21 cellular contexts compared by ENCODE assay signal in the genomic region with DNA sequence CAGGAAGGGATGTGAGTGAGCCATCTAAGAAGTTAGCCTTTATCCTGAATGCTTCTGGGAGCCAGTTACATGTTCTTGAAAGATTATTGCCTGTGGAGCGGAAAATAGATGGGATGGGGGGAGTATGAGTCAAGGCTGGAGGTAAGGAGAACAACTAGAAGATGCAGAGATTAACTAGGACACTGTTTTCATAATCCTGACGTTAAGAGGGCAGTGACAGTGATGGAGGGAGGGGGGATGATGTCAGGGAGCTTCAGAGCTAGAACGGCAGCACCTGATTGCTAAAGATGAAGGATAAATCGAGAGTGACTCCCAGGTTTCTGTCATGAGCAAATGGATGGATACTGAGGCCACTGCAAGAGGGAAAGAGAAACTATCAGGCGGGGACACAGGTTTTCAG. TPM values are rescaled to one million over a fixed set of nuclear protein-coding genes. Genes with fewer than 3 reads are reported as not detected.
DNase-seq lines count a peak whose midpoint lies in the region; ATAC-seq, FAIRE-seq and TF ChIP-seq lines count a peak whose summit lies in the region.
"Had no signal": no experiment of that assay in that cellular context is flagged by ENCODE, and none has a peak within 500 bp of the region (broad histone marks: within the 10 kb centered on the region; RNA-seq: fewer than 3 reads in every experiment).

No MANE protein-coding gene starts in this region.

- H3K36me3 Mint-ChIP-seq in activated CD4-positive, alpha-beta T cell treated with anti-CD3 and anti-CD28 coated beads, Interleukin-2, amount 10 ng/mL, durations not matched to agents 7 days and 5 days (ENCODE audit: low read depth): peaks cover 17% of the 10 kb centered on the region
- peaks cover 6% of the 10 kb centered on the region for H3K36me3 Mint-ChIP-seq in activated T-helper 1 cell treated with anti-CD3 and anti-CD28 coated beads, Interleukin-12 subunit alpha, Interleukin-12 subunit beta, Interleukin-2, Interleukin-4 antibody, amounts not matched to agents 30 ng/mL and 10 ng/mL and 1 ng/mL, durations not matched to agents 14 hours and 24 hours and 36 hours (ENCODE audit: low read depth)
- peaks cover 0 to 25% (median 0%) of the 10 kb centered on the region in 5 donors for H3K36me3 Mint-ChIP-seq in naive thymus-derived CD4-positive, alpha-beta T cell
- H3K36me3 Mint-ChIP-seq in type B pancreatic cell: no peaks in the 10 kb centered on the region

- no peak overlapping the region for H2AK5ac ChIP-seq in mesendoderm (ENCODE audit: low read length)

- H2BK15ac ChIP-seq in mesendoderm (replicated peaks; ENCODE audit: low read depth): no peak overlapping the region

- no peak overlapping the region for H3K4me3 Mint-ChIP-seq in activated CD4-positive, alpha-beta T cell treated with anti-CD3 and anti-CD28 coated beads, Interleukin-2, amount 10 ng/mL, durations not matched to agents 7 days and 5 days
- H3K4me3 Mint-ChIP-seq in activated T-helper 1 cell treated with anti-CD3 and anti-CD28 coated beads, Interleukin-12 subunit alpha, Interleukin-12 subunit beta, Interleukin-2, Interleukin-4 antibody, amounts not matched to agents 30 ng/mL and 10 ng/mL and 1 ng/mL, durations not matched to agents 14 hours and 24 hours and 36 hours: no peak overlapping the region
- H3K4me3 Mint-ChIP-seq in naive thymus-derived CD4-positive, alpha-beta T cell: peak overlapping the region in 5 of 10 donors; percentile 0 to 61 (median 32)
- no peak overlapping the region for H3K4me3 Mint-ChIP-seq in type B pancreatic cell

- H3K4me3 ChIP-seq in naive thymus-derived CD4-positive, alpha-beta T cell (ENCODE audit: low read length): no peak overlapping the region
- no peak overlapping the region for H3K4me3 ChIP-seq in mesendoderm (ENCODE audit: low read length)
- H3K4me3 ChIP-seq: ascending aorta, SJSA1, upper lobe of right lung had no signal

- H3K18ac ChIP-seq in mesendoderm (ENCODE audit: low read length): no peak overlapping the region

- no peak overlapping the region for H3K4me2 ChIP-seq in mesendoderm (ENCODE audit: low read length)

- no peaks in the 10 kb centered on the region for H3K9me3 ChIP-seq in naive thymus-derived CD4-positive, alpha-beta T cell (ENCODE audit: control insufficient read depth in 2 of 3, low read length in 3 of 3)
- H3K9me3 ChIP-seq: ascending aorta, SJSA1, upper lobe of right lung had no signal

- peak overlapping the region; percentile 33 for H3K27ac Mint-ChIP-seq in activated CD4-positive, alpha-beta T cell treated with anti-CD3 and anti-CD28 coated beads, Interleukin-2, amount 10 ng/mL, durations not matched to agents 7 days and 5 days
- peak overlapping the region; percentile 68 for H3K27ac Mint-ChIP-seq in activated T-helper 1 cell treated with anti-CD3 and anti-CD28 coated beads, Interleukin-12 subunit alpha, Interleukin-12 subunit beta, Interleukin-2, Interleukin-4 antibody, amounts not matched to agents 30 ng/mL and 10 ng/mL and 1 ng/mL, durations not matched to agents 14 hours and 24 hours and 36 hours
- peak overlapping the region; percentile 19 to 92 (median 74) for H3K27ac Mint-ChIP-seq in naive thymus-derived CD4-positive, alpha-beta T cell
- H3K27ac Mint-ChIP-seq in type B pancreatic cell: no peak overlapping the region

- H3K9me3 Mint-ChIP-seq in activated CD4-positive, alpha-beta T cell treated with anti-CD3 and anti-CD28 coated beads, Interleukin-2, amount 10 ng/mL, durations not matched to agents 7 days and 5 days: peaks cover 17% of the 10 kb centered on the region
- peaks cover 9% of the 10 kb centered on the region for H3K9me3 Mint-ChIP-seq in activated T-helper 1 cell treated with anti-CD3 and anti-CD28 coated beads, Interleukin-12 subunit alpha, Interleukin-12 subunit beta, Interleukin-2, Interleukin-4 antibody, amounts not matched to agents 30 ng/mL and 10 ng/mL and 1 ng/mL, durations not matched to agents 14 hours and 24 hours and 36 hours
- H3K9me3 Mint-ChIP-seq in naive thymus-derived CD4-positive, alpha-beta T cell: peaks cover 0 to 10% (median 2%) of the 10 kb centered on the region in 11 donors
- H3K9me3 Mint-ChIP-seq in type B pancreatic cell: no peaks in the 10 kb centered on the region

- no peak overlapping the region for H4K8ac ChIP-seq in mesendoderm (ENCODE audit: low read depth, low read length)

- no peaks in the 10 kb centered on the region for H3K27me3 Mint-ChIP-seq in activated CD4-positive, alpha-beta T cell treated with anti-CD3 and anti-CD28 coated beads, Interleukin-2, amount 10 ng/mL, durations not matched to agents 7 days and 5 days
- no peaks in the 10 kb centered on the region for H3K27me3 Mint-ChIP-seq in activated T-helper 1 cell treated with anti-CD3 and anti-CD28 coated beads, Interleukin-12 subunit alpha, Interleukin-12 subunit beta, Interleukin-2, Interleukin-4 antibody, amounts not matched to agents 30 ng/mL and 10 ng/mL and 1 ng/mL, durations not matched to agents 14 hours and 24 hours and 36 hours (ENCODE audit: insufficient read depth)
- H3K27me3 Mint-ChIP-seq in naive thymus-derived CD4-positive, alpha-beta T cell: no peaks in the 10 kb centered on the region
- peaks cover 25% of the 10 kb centered on the region for H3K27me3 Mint-ChIP-seq in type B pancreatic cell

- H2BK5ac ChIP-seq in mesendoderm (ENCODE audit: low read length): no peak overlapping the region

- peaks cover 16 to 39% of the 10 kb centered on the region in 2 donors for H3K4me1 ChIP-seq in naive thymus-derived CD4-positive, alpha-beta T cell (ENCODE audit: control insufficient read depth in 2 of 2, insufficient read depth in 2 of 2, low read length in 2 of 2)
- H3K4me1 ChIP-seq in mesendoderm (ENCODE audit: control insufficient read depth, low read depth, low read length): peaks cover 14% of the 10 kb centered on the region

- H3K23ac ChIP-seq in mesendoderm (ENCODE audit: low read length): no peak overlapping the region

- H3K4ac ChIP-seq in mesendoderm (ENCODE audit: low read depth, low read length): no peak overlapping the region

- intact Hi-C loops in activated T-helper 1 cell treated with anti-CD3 and anti-CD28 coated beads, Interleukin-12 subunit alpha, Interleukin-12 subunit beta, Interleukin-2, Interleukin-4 antibody, amounts not matched to agents 30 ng/mL and 10 ng/mL and 1 ng/mL, durations not matched to agents 14 hours and 24 hours and 36 hours (cut with micrococcal nuclease): no loop called here
- intact Hi-C loops in naive thymus-derived CD4-positive, alpha-beta T cell (cut with micrococcal nuclease): no loop called here

- H3K27ac ChIP-seq in naive thymus-derived CD4-positive, alpha-beta T cell (ENCODE audit: low read depth, low read length): no peak overlapping the region
- no peak overlapping the region for H3K27ac ChIP-seq in mesendoderm (ENCODE audit: low read depth, low read length)
- H3K27ac ChIP-seq: ascending aorta, SJSA1, upper lobe of right lung had no signal

- no peak for TF ChIP-seq CTCF in type B pancreatic cell (conservative IDR thresholded peaks at IDR 0.05)

- DNase-seq in activated CD4-positive, alpha-beta T cell treated with anti-CD3 and anti-CD28 coated beads, Interleukin-2, amount 10 ng/mL, durations not matched to agents 7 days and 5 days: no peak
- no peak for DNase-seq in activated CD4-positive, alpha-beta T cell treated with anti-CD3 and anti-CD28 coated beads for 4 hours
- DNase-seq in GM19239 (ENCODE audit: insufficient read length, low spot score): no peak
- DNase-seq in activated T-helper 1 cell treated with anti-CD3 and anti-CD28 coated beads, Interleukin-12 subunit alpha, Interleukin-12 subunit beta, Interleukin-2, Interleukin-4 antibody, amounts not matched to agents 30 ng/mL and 10 ng/mL and 1 ng/mL, durations not matched to agents 14 hours and 24 hours and 36 hours (ENCODE audit: low spot score): no peak
- DNase-seq in naive thymus-derived CD4-positive, alpha-beta T cell: no peak
- DNase-seq in type B pancreatic cell (ENCODE audit: extremely low spot score, unreplicated experiment): no peak
- no peak for DNase-seq in mesendoderm
- DNase-seq in NCI-H187 (lab: John Stamatoyannopoulos, UW): no peak
- DNase-seq: activated CD4-positive, alpha-beta T cell treated with anti-CD3 and anti-CD28 coated beads for 48 hours; kidney glomerular epithelial cell; midbrain; NCI-H2029; OCI-M1; stimulated activated CD4-positive, alpha-beta T cell treated with anti-CD3 and anti-CD28 coated beads, Interleukin-12 subunit alpha, Interleukin-12 subunit beta, amount 100 ng/mL, for 4 hours; stimulated activated naive CD4-positive, alpha-beta T cell; upper lobe of right lung had no signal

- ATAC-seq in naive thymus-derived CD4-positive, alpha-beta T cell: no peak
- ATAC-seq: upper lobe of right lung had no signal

- no peak overlapping the region for H3K56ac ChIP-seq in mesendoderm (ENCODE audit: low read length)

- H3K27me3 ChIP-seq in naive thymus-derived CD4-positive, alpha-beta T cell (ENCODE audit: control insufficient read depth in 2 of 2, insufficient read depth in 2 of 2, low read length in 2 of 2): no peaks in the 10 kb centered on the region
- no peaks in the 10 kb centered on the region for H3K27me3 ChIP-seq in mesendoderm (ENCODE audit: insufficient read depth, low read length, poor library complexity)
- H3K27me3 ChIP-seq: ascending aorta, SJSA1, upper lobe of right lung had no signal

- POLR2A ChIA-PET in activated CD4-positive, alpha-beta T cell treated with anti-CD3 and anti-CD28 coated beads, Interleukin-2, amount 10 ng/mL, durations not matched to agents 7 days and 5 days (lab: Charles Lee): no interaction called here
- POLR2A ChIA-PET in naive thymus-derived CD4-positive, alpha-beta T cell (lab: Charles Lee): interaction anchor here (6.3 to 7.7 kb wide), 2 partner anchors 12 to 18 kb away, joined by 51 to 254 read pairs; a partner anchor contains a TSS

- no peaks in the 10 kb centered on the region for H3K79me1 ChIP-seq in mesendoderm (ENCODE audit: low read length)

- peaks cover 71% of the 10 kb centered on the region for H3K4me1 Mint-ChIP-seq in activated CD4-positive, alpha-beta T cell treated with anti-CD3 and anti-CD28 coated beads, Interleukin-2, amount 10 ng/mL, durations not matched to agents 7 days and 5 days
- peaks cover 73% of the 10 kb centered on the region for H3K4me1 Mint-ChIP-seq in activated T-helper 1 cell treated with anti-CD3 and anti-CD28 coated beads, Interleukin-12 subunit alpha, Interleukin-12 subunit beta, Interleukin-2, Interleukin-4 antibody, amounts not matched to agents 30 ng/mL and 10 ng/mL and 1 ng/mL, durations not matched to agents 14 hours and 24 hours and 36 hours (ENCODE audit: low read depth)
- H3K4me1 Mint-ChIP-seq in naive thymus-derived CD4-positive, alpha-beta T cell: peaks cover 62 to 78% (median 76%) of the 10 kb centered on the region in 7 donors
- H3K4me1 Mint-ChIP-seq in type B pancreatic cell (ENCODE audit: unreplicated experiment): peaks cover 23% of the 10 kb centered on the region

- no peaks in the 10 kb centered on the region for H3K36me3 ChIP-seq in naive thymus-derived CD4-positive, alpha-beta T cell (ENCODE audit: control insufficient read depth in 2 of 3, insufficient read depth in 3 of 3, low read length in 3 of 3)
- no peaks in the 10 kb centered on the region for H3K36me3 ChIP-seq in mesendoderm (ENCODE audit: control insufficient read depth, insufficient read depth, low read length)
- H3K36me3 ChIP-seq: ascending aorta, SJSA1, upper lobe of right lung had no signal

- H3K9ac ChIP-seq in mesendoderm (ENCODE audit: low read length): no peak overlapping the region

- no CpG with 5 or more reads among the region's 5 CpGs for WGBS in mesendoderm (ENCODE audit: extremely low coverage, insufficient coverage, low lambda C conversion rate)

- FAIRE-seq in GM19239 (lab: Jason Lieb, UNC): peak; percentile 86
- FAIRE-seq: endometrium had no signal

- CTCF ChIA-PET in activated CD4-positive, alpha-beta T cell treated with anti-CD3 and anti-CD28 coated beads, Interleukin-2, amount 10 ng/mL, durations not matched to agents 7 days and 5 days (lab: Charles Lee): interaction anchor here (1.4 to 4.2 kb wide), 2 partner anchors 9 to 19 kb away, joined by 4 to 10 read pairs; no protein-coding TSS in a partner anchor
- CTCF ChIA-PET in naive thymus-derived CD4-positive, alpha-beta T cell (lab: Charles Lee): interaction anchor here (1.2 to 6.3 kb wide), 2 partner anchors 17 to 32 kb away, joined by 4 to 47 read pairs; no protein-coding TSS in a partner anchor

- no peak overlapping the region for H4K5ac ChIP-seq in mesendoderm (ENCODE audit: low read length)

- no peaks in the 10 kb centered on the region for H3K79me2 ChIP-seq in mesendoderm (ENCODE audit: control insufficient read depth, insufficient read depth, low read length)

- H2BK120ac ChIP-seq in mesendoderm (ENCODE audit: low read depth, low read length): no peak overlapping the region

RNA-seq across cellular contexts. Expression of a gene that starts 10.0 kb away (rescaled TPM):
- 100 to 1,000 TPM; 152 to 157 TPM for total RNA-seq in activated CD4-positive, alpha-beta T cell treated with anti-CD3 and anti-CD28 coated beads, Interleukin-2, amount 10 ng/mL, durations not matched to agents 7 days and 5 days
- total RNA-seq in activated T-helper 1 cell treated with anti-CD3 and anti-CD28 coated beads, Interleukin-12 subunit alpha, Interleukin-12 subunit beta, Interleukin-2, Interleukin-4 antibody, amounts not matched to agents 30 ng/mL and 10 ng/mL and 1 ng/mL, durations not matched to agents 14 hours and 24 hours and 36 hours: 78.6 and 81.9 TPM in 2 replicates
- 100 to 1,000 TPM in 4 of 5 experiments, 10 to 100 TPM in 1; 75.0 to 153 (median 140) TPM for total RNA-seq in naive thymus-derived CD4-positive, alpha-beta T cell
- polyA plus RNA-seq in naive thymus-derived CD4-positive, alpha-beta T cell: 100 to 1,000 TPM in 1 of 2 donors, 10 to 100 TPM in 1; 94.7 to 135 TPM
- total RNA-seq in type B pancreatic cell (ENCODE audit: low replicate concordance): 0.75 and 5.4 TPM in 2 replicates
- 1.2 TPM for polyA plus RNA-seq in mesendoderm (2013, experiment 1 of 2)
- 1.2 TPM for polyA plus RNA-seq in mesendoderm (2013, experiment 2 of 2)
- total RNA-seq: A673, NCI-H460 had no signal

Comparison
In these comparisons a context has a peak if more than half of its experiments do, and no peak if none do; other contexts are left out.
1. RNA of a gene that starts 10.0 kb away (total RNA-seq): 152 to 157 TPM in activated CD4-positive, alpha-beta T cell treated with anti-CD3 and anti-CD28 coated beads, Interleukin-2, amount 10 ng/mL, durations not matched to agents 7 days and 5 days, 75.0 to 153 TPM in naive thymus-derived CD4-positive, alpha-beta T cell and 78.6 to 81.9 TPM in activated T-helper 1 cell treated with anti-CD3 and anti-CD28 coated beads, Interleukin-12 subunit alpha, Interleukin-12 subunit beta, Interleukin-2, Interleukin-4 antibody, amounts not matched to agents 30 ng/mL and 10 ng/mL and 1 ng/mL, durations not matched to agents 14 hours and 24 hours and 36 hours; 0.75 to 5.4 TPM in type B pancreatic cell; every median in the first group is over 10 times any median in the second.